In the genomic region with DNA sequence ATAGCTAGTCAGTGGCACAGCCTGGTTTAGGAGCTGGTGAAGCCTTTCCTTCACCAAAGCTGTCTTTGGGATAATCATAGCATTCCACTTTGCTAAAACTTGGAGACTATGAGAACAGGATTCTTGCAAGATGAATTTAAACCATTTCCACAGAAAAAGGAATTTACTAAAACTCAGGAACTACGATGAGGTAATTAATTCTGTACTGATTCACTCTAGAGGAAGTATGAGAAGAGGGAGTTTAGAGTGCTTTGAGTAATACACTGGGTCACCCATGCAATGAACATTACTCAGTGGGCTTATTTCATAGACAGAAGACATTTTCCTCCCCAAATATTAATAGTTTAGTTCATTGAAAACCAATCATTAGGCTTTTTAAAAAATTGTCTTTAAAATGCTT, we compare ENCODE assay signal across 1 cellular context.
TF ChIP-seq lines count a peak whose summit lies in the region.

No MANE protein-coding gene starts in this region.

TF ChIP-seq in SK-N-SH, 30 proteins besides CTCF, POLR2A, EP300 and RAD21 (continued from another document):
- TF ChIP-seq RFX5 (IDR thresholded peaks at IDR 0.05; ENCODE audit: low read length) (no peak), NFIC (IDR thresholded peaks at IDR 0.05; ENCODE audit: borderline replicate concordance) (no peak), SMC3 (IDR thresholded peaks at IDR 0.05; ENCODE audit: low read depth, low read length) (no peak), MEF2A (IDR thresholded peaks at IDR 0.05; ENCODE audit: borderline replicate concordance, low read depth) (no peak), MXI1 (IDR thresholded peaks at IDR 0.05; ENCODE audit: low read depth, low read length) (no peak)
- TF ChIP-seq, protein P1, sequence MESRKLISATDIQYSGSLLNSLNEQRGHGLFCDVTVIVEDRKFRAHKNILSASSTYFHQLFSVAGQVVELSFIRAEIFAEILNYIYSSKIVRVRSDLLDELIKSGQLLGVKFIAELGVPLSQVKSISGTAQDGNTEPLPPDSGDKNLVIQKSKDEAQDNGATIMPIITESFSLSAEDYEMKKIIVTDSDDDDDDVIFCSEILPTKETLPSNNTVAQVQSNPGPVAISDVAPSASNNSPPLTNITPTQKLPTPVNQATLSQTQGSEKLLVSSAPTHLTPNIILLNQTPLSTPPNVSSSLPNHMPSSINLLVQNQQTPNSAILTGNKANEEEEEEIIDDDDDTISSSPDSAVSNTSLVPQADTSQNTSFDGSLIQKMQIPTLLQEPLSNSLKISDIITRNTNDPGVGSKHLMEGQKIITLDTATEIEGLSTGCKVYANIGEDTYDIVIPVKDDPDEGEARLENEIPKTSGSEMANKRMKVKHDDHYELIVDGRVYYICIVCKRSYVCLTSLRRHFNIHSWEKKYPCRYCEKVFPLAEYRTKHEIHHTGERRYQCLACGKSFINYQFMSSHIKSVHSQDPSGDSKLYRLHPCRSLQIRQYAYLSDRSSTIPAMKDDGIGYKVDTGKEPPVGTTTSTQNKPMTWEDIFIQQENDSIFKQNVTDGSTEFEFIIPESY (IDR thresholded peaks at IDR 0.05; ENCODE audit: borderline replicate concordance, low read depth) = no peak
